8 cellular contexts compared by ENCODE assay signal in the genomic region with DNA sequence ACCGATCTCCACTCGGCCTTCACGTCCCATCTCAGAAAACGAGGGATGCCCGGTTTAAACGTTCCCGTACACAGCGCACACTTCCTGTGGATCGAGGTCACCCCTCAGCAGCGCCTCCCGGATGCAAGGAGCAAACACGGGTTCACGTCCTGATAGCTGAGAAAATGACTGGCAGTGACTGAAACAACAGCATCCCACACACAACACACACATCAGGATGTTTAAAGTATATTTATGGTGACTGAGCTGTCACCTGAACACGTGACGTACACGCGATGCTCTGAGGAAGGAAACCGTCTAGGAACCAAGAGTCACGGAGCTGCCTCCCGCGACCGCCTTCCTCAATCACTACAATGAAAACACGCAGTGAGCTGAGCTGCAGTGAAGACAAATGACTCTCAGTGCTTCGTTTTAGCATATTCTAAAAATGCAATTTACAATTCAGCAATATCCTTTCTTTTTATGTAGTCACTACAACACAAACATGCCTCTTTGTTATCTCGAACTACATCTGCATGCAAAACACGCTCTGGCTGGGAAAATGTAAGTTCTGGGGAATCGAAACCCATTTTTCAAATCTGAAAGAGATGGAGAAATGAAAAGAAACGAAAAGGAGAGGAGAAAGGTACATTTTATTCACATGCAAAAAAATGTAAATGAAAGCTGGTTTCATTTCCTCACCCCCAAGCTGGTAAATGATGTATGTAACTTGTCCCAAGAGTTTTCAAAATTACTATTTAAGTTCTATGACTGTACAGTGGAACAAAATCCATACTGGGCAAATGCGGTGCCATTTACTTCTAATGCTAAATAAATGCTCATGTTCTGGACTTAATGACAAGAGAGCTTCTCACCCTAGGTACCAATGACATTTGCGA. TPM values are rescaled to one million over a fixed set of nuclear protein-coding genes. Genes with fewer than 3 reads are reported as not detected.
DNase-seq lines count a peak whose midpoint lies in the region; ATAC-seq and TF ChIP-seq lines count a peak whose summit lies in the region.

No MANE protein-coding gene starts in this region.

- H3K36me3 ChIP-seq in tibial nerve (peaks cover 0 to 26% (median 0%) of the 10 kb centered on the region in 3 donors), Caco-2 (ENCODE audit: control insufficient read depth, insufficient read depth, low read length) (no peaks in the 10 kb centered on the region)

- H3K27ac ChIP-seq in tibial nerve, result peak overlapping the region in 3 of 4 donors; percentile 15 to 63 (median 55)

- BruUV-seq in Caco-2 (replicated peaks; lab: Mats Ljungman, UMichigan), result no TSS peak

- H3K36me3 Mint-ChIP-seq in IgD-negative memory B cell (peaks cover 3% of the 10 kb centered on the region), naive B cell (no peaks in the 10 kb centered on the region), Caco-2 (ENCODE audit: insufficient read depth, unreplicated experiment) (no peaks in the 10 kb centered on the region)

- H3K27me3 Mint-ChIP-seq in IgD-negative memory B cell (no peaks in the 10 kb centered on the region), naive B cell (no peaks in the 10 kb centered on the region), Caco-2 (ENCODE audit: insufficient read depth, unreplicated experiment) (no peaks in the 10 kb centered on the region)

- peak; percentile 27 for DNase-seq in activated gamma-delta T cell treated with anti-CD3 and anti-CD28 coated beads, Interleukin-2, amount 50 U/mL, for 16 hours (ENCODE audit: low read depth)
- peak; percentile 84 for DNase-seq in naive B cell
- DNase-seq in tibial nerve (ENCODE audit: low spot score in 2 of 2), result peak in 1 of 2 donors; percentile 9
- DNase-seq in NOMO-1 treated with dmso at 0.1 percent for 144 hours (lab: John Stamatoyannopoulos, UW; ENCODE audit: unreplicated experiment), result no peak
- no peak for DNase-seq in AG08395 (ENCODE audit: low spot score)
- no peak for DNase-seq in Caco-2

- TF ChIP-seq POLR2A in tibial nerve (IDR thresholded peaks at IDR 0.05), result peak in 1 of 2 donors; percentile 13

- intact Hi-C loops in Caco-2 (cut with micrococcal nuclease; ENCODE audit: unreplicated experiment), result no loop called here

- H3K9me3 Mint-ChIP-seq in IgD-negative memory B cell, result no peaks in the 10 kb centered on the region
- H3K9me3 Mint-ChIP-seq in naive B cell, result peaks cover 0 to 1% (median 0%) of the 10 kb centered on the region in 7 donors
- no peaks in the 10 kb centered on the region for H3K9me3 Mint-ChIP-seq in Caco-2 (ENCODE audit: unreplicated experiment)

- POLR2A ChIA-PET in Caco-2 (lab: Charles Lee), result no interaction called here

- H3K4me3 ChIP-seq in tibial nerve (peak overlapping the region in 3 of 4 donors; percentile 11 to 22 (median 19)), Caco-2 (ENCODE audit: low read depth, low read length) (no peak overlapping the region)

- H3K9me3 ChIP-seq in tibial nerve, result no peaks in the 10 kb centered on the region
- no peaks in the 10 kb centered on the region for H3K9me3 ChIP-seq in Caco-2

- CTCF ChIA-PET in Caco-2 (lab: Charles Lee), result no interaction called here

- H3K27me3 ChIP-seq in tibial nerve, result no peaks in the 10 kb centered on the region
- H3K27me3 ChIP-seq in Caco-2 (replicated peaks; ENCODE audit: control insufficient read depth, insufficient read depth, low read length), result no peaks in the 10 kb centered on the region

- H3K4me3 Mint-ChIP-seq in IgD-negative memory B cell (peak overlapping the region; percentile 81 to 94 (median 89)), naive B cell (peak overlapping the region; percentile 81 to 96 (median 88)), Caco-2 (ENCODE audit: unreplicated experiment) (no peak overlapping the region)

- peak; percentile 36 for ATAC-seq in GM21381 (IDR thresholded peaks at IDR 0.05; ENCODE audit: unreplicated experiment)
- peak; percentile 72 to 74 for ATAC-seq in naive B cell (ENCODE audit: low read depth in 2 of 2)

- H3K27ac Mint-ChIP-seq in IgD-negative memory B cell (peak overlapping the region; percentile 92 to 98 (median 96)), naive B cell (peak overlapping the region; percentile 98 to 100 (median 100)), Caco-2 (ENCODE audit: unreplicated experiment) (no peak overlapping the region)

- TF ChIP-seq EP300 in tibial nerve (IDR thresholded peaks at IDR 0.05), result peak in 1 of 2 donors; percentile 52

- H3K4me1 Mint-ChIP-seq in IgD-negative memory B cell (peaks cover 20 to 22% (median 20%) of the 10 kb centered on the region in 3 donors), naive B cell (peaks cover 38 to 54% (median 48%) of the 10 kb centered on the region in 3 donors), Caco-2 (ENCODE audit: low read depth, unreplicated experiment) (no peaks in the 10 kb centered on the region)

- peaks cover 0 to 39% (median 6%) of the 10 kb centered on the region in 4 donors for H3K4me1 ChIP-seq in tibial nerve
- no peaks in the 10 kb centered on the region for H3K4me1 ChIP-seq in Caco-2

- WGBS in tibial nerve, 2 donors, result 42 to 47% methylated on average over 30 of the region's 30 CpGs

- TF ChIP-seq CTCF in tibial nerve (IDR thresholded peaks at IDR 0.05), result no peak
- no peak for TF ChIP-seq CTCF in Caco-2 (IDR thresholded peaks at IDR 0.05; ENCODE audit: insufficient read depth in 1 of 2, low read depth in 1 of 2, low read length in 1 of 2, severe bottlenecking in 1 of 2, unreplicated experiment in 1 of 2)

RNA-seq across cellular contexts. Expression of gene HDAC4, which starts 19.8 kb away (rescaled TPM):
- polyA plus RNA-seq in IgD-negative memory B cell (2.8 TPM), naive B cell (ENCODE audit: low read depth in 6 of 6) (1 to 10 TPM in 5 of 6 donors, not detected in 1; 1.5 to 6.8 (median 2.8) TPM)
- total RNA-seq in tibial nerve (100 to 1,000 TPM in 2 of 4 donors, 10 to 100 TPM in 2; 68.0 to 123 (median 86.5) TPM), Caco-2 (2022) (15.5 and 17.6 TPM in 2 replicates)

Comparison
In these comparisons a context has a peak if more than half of its experiments do, and no peak if none do; other contexts are left out.
1. DNase-seq: peak in activated gamma-delta T cell treated with anti-CD3 and anti-CD28 coated beads, Interleukin-2, amount 50 U/mL, for 16 hours (single experiment) and naive B cell (single experiment); none in NOMO-1 treated with dmso at 0.1 percent for 144 hours (single experiment), AG08395 (single experiment) and Caco-2 (0 of 2).